ENCODE assay signal across 1 cellular context in the genomic region with DNA sequence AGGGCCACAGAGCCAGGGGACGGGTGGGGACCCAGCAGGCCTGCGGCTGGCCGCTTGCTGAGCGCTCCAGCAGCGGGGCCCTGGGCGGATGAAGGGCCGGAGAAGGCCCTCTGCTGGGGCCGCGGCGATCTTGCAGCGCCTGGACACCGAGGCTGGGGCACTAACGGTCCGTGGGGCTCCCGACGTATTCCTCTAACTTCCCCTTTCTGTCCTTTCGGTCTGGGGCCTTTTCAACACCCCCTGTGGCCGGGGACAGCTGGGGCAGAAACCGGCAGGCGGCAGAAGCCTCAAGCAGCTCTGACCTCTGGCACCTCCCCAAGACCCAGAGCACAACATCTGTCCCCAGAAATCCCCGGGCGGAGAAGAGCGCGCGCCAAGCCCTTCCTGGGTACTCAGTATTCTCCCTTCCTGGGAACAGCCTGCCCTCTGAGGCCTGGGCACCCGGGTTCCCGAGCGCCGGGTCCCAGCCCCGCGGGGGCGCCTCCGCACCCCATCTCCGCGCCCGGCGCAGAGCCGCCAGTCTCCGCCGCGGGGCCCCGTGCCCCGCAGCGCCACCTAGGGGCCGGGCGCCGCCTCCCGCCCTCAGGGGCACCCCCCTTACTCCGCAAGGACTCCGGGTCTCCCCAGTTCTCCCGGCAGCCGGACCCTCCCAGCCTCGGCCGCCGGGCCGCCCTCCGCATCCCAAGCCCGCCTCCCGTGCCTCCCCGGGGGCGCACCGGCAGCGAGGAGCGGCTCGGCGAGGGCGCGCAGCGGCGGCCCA.
TF ChIP-seq lines count a peak whose summit lies in the region.

No MANE protein-coding gene starts in this region.

TF ChIP-seq in GM12878, 131 proteins besides CTCF, POLR2A, EP300 and RAD21 (continued from another document):
- TF ChIP-seq, protein P1, sequence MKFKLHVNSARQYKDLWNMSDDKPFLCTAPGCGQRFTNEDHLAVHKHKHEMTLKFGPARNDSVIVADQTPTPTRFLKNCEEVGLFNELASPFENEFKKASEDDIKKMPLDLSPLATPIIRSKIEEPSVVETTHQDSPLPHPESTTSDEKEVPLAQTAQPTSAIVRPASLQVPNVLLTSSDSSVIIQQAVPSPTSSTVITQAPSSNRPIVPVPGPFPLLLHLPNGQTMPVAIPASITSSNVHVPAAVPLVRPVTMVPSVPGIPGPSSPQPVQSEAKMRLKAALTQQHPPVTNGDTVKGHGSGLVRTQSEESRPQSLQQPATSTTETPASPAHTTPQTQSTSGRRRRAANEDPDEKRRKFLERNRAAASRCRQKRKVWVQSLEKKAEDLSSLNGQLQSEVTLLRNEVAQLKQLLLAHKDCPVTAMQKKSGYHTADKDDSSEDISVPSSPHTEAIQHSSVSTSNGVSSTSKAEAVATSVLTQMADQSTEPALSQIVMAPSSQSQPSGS (IDR thresholded peaks at IDR 0.05; ENCODE audit: low read length) = no peak
- no peak for TF ChIP-seq IRF4 (IDR thresholded peaks at IDR 0.05; ENCODE audit: low read depth, low read length)
- TF ChIP-seq FOXK2 (IDR thresholded peaks at IDR 0.05) = no peak
- no peak for TF ChIP-seq ZNF207 (IDR thresholded peaks at IDR 0.05; ENCODE audit: borderline replicate concordance)
- no peak for TF ChIP-seq SMAD1 (IDR thresholded peaks at IDR 0.05; ENCODE audit: low read depth, partially characterized antibody)
- TF ChIP-seq, protein P2, sequence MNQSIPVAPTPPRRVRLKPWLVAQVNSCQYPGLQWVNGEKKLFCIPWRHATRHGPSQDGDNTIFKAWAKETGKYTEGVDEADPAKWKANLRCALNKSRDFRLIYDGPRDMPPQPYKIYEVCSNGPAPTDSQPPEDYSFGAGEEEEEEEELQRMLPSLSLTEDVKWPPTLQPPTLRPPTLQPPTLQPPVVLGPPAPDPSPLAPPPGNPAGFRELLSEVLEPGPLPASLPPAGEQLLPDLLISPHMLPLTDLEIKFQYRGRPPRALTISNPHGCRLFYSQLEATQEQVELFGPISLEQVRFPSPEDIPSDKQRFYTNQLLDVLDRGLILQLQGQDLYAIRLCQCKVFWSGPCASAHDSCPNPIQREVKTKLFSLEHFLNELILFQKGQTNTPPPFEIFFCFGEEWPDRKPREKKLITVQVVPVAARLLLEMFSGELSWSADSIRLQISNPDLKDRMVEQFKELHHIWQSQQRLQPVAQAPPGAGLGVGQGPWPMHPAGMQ (IDR thresholded peaks at IDR 0.05; ENCODE audit: borderline replicate concordance) = no peak
- TF ChIP-seq ZZZ3 (IDR thresholded peaks at IDR 0.05; ENCODE audit: control insufficient read depth, insufficient read length, low read depth) = no peak
- TF ChIP-seq BMI1 (IDR thresholded peaks at IDR 0.05; ENCODE audit: borderline replicate concordance) = no peak
- TF ChIP-seq, protein P3, sequence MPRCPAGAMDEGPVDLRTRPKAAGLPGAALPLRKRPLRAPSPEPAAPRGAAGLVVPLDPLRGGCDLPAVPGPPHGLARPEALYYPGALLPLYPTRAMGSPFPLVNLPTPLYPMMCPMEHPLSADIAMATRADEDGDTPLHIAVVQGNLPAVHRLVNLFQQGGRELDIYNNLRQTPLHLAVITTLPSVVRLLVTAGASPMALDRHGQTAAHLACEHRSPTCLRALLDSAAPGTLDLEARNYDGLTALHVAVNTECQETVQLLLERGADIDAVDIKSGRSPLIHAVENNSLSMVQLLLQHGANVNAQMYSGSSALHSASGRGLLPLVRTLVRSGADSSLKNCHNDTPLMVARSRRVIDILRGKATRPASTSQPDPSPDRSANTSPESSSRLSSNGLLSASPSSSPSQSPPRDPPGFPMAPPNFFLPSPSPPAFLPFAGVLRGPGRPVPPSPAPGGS (IDR thresholded peaks at IDR 0.05; ENCODE audit: borderline replicate concordance, insufficient read depth, low read depth, low read length, poor library complexity, severe bottlenecking) = no peak
- TF ChIP-seq KAT2A (conservative IDR thresholded peaks at IDR 0.05; ENCODE audit: control insufficient read depth, low read depth, low read length) = no peak
- TF ChIP-seq SMAD5 (IDR thresholded peaks at IDR 0.05; ENCODE audit: low read depth) = no peak
- TF ChIP-seq RCOR1 (conservative IDR thresholded peaks at IDR 0.05; ENCODE audit: low read depth, low read length) = 0 out of 2 replicates have a peak, but pooled peaks have one; percentile 4
- TF ChIP-seq, protein P4, sequence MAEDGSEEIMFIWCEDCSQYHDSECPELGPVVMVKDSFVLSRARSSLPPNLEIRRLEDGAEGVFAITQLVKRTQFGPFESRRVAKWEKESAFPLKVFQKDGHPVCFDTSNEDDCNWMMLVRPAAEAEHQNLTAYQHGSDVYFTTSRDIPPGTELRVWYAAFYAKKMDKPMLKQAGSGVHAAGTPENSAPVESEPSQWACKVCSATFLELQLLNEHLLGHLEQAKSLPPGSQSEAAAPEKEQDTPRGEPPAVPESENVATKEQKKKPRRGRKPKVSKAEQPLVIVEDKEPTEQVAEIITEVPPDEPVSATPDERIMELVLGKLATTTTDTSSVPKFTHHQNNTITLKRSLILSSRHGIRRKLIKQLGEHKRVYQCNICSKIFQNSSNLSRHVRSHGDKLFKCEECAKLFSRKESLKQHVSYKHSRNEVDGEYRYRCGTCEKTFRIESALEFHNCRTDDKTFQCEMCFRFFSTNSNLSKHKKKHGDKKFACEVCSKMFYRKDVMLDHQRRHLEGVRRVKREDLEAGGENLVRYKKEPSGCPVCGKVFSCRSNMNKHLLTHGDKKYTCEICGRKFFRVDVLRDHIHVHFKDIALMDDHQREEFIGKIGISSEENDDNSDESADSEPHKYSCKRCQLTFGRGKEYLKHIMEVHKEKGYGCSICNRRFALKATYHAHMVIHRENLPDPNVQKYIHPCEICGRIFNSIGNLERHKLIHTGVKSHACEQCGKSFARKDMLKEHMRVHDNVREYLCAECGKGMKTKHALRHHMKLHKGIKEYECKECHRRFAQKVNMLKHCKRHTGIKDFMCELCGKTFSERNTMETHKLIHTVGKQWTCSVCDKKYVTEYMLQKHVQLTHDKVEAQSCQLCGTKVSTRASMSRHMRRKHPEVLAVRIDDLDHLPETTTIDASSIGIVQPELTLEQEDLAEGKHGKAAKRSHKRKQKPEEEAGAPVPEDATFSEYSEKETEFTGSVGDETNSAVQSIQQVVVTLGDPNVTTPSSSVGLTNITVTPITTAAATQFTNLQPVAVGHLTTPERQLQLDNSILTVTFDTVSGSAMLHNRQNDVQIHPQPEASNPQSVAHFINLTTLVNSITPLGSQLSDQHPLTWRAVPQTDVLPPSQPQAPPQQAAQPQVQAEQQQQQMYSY (CRISPR knock-in tag; IDR thresholded peaks at IDR 0.05) = no peak
- TF ChIP-seq ZNF622 (IDR thresholded peaks at IDR 0.05) = no peak
- no peak for TF ChIP-seq RUNX3 (IDR thresholded peaks at IDR 0.05; ENCODE audit: low read length)
- TF ChIP-seq ETV6 (conservative IDR thresholded peaks at IDR 0.05 in 1 of 2, IDR thresholded peaks at IDR 0.05 in 1 of 2; ENCODE audit: borderline replicate concordance in 1 of 2, low read depth in 1 of 2) = no peak
- no peak for TF ChIP-seq MTA3 (IDR thresholded peaks at IDR 0.05; ENCODE audit: borderline replicate concordance, low read length)
- TF ChIP-seq ZNF217 (IDR thresholded peaks at IDR 0.05) = peak; percentile 63; the same call in 1 of the 2 replicates
- TF ChIP-seq PAX5 (IDR thresholded peaks at IDR 0.05; ENCODE audit: borderline replicate concordance, low read depth, low read length) = no peak
- no peak for TF ChIP-seq MEF2B (IDR thresholded peaks at IDR 0.05; ENCODE audit: partially characterized antibody, poor library complexity, severe bottlenecking)
- TF ChIP-seq MYB (IDR thresholded peaks at IDR 0.05; ENCODE audit: borderline replicate concordance, low read depth, low read length) = no peak
- TF ChIP-seq, protein P5, sequence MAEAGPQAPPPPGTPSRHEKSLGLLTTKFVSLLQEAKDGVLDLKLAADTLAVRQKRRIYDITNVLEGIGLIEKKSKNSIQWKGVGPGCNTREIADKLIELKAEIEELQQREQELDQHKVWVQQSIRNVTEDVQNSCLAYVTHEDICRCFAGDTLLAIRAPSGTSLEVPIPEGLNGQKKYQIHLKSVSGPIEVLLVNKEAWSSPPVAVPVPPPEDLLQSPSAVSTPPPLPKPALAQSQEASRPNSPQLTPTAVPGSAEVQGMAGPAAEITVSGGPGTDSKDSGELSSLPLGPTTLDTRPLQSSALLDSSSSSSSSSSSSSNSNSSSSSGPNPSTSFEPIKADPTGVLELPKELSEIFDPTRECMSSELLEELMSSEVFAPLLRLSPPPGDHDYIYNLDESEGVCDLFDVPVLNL (IDR thresholded peaks at IDR 0.05; ENCODE audit: low read depth, low read length) = no peak
- TF ChIP-seq LARP7 (IDR thresholded peaks at IDR 0.05) = no peak; the same call in 1 of the 2 replicates
- TF ChIP-seq RB1 (IDR thresholded peaks at IDR 0.05; ENCODE audit: borderline replicate concordance) = 0 out of 2 replicates have a peak, but pooled peaks have one; percentile 30
- no peak for TF ChIP-seq YBX1 (IDR thresholded peaks at IDR 0.05)
- no peak for TF ChIP-seq KLF5 (IDR thresholded peaks at IDR 0.05; ENCODE audit: partially characterized antibody)
- TF ChIP-seq TCF12 (IDR thresholded peaks at IDR 0.05; ENCODE audit: low read depth, low read length) = no peak
- peak in 1 of 2 experiments; percentile 42; a peak in 2 of 4 replicates for TF ChIP-seq BHLHE40 (IDR thresholded peaks at IDR 0.05; ENCODE audit: borderline replicate concordance in 1 of 2, low read depth in 2 of 2, low read length in 1 of 2)
- TF ChIP-seq NR2C2 (IDR thresholded peaks at IDR 0.05; ENCODE audit: borderline replicate concordance, control insufficient read depth, insufficient read length, low read depth) = no peak
- no peak for TF ChIP-seq ZNF384 (IDR thresholded peaks at IDR 0.05; ENCODE audit: borderline replicate concordance, low read depth, low read length)
- TF ChIP-seq CHD1 (IDR thresholded peaks at IDR 0.05; ENCODE audit: low read depth, low read length) = no peak
- TF ChIP-seq BCL11A (IDR thresholded peaks at IDR 0.05; ENCODE audit: low read depth, low read length) = no peak
- TF ChIP-seq CBX5 (IDR thresholded peaks at IDR 0.05; ENCODE audit: low read depth) = no peak
- no peak for TF ChIP-seq RAD51 (IDR thresholded peaks at IDR 0.05)
